Comparison of ENCODE assay signal across 9 cellular contexts in genomic region chr15:88331291-88331690, GRCh38.
DNase-seq lines count a peak whose midpoint lies in the region; ATAC-seq, FAIRE-seq and TF ChIP-seq lines count a peak whose summit lies in the region.
"Had no signal": no experiment of that assay in that cellular context is flagged by ENCODE, and none has a peak within 500 bp of the region (broad histone marks: within the 10 kb centered on the region; RNA-seq: fewer than 3 reads in every experiment).

No MANE protein-coding gene starts in this region.

- POLR2A ChIA-PET in HepG2 (lab: Yijun Ruan, JAX) (no interaction called here), GM12878 (lab: Charles Lee) (no interaction called here)

- H3K9me3 Mint-ChIP-seq in neural crest cell = no peaks in the 10 kb centered on the region

- TF ChIP-seq POLR2A in HepG2 (IDR thresholded peaks at IDR 0.05; ENCODE audit: insufficient read depth in 1 of 2, low read depth in 2 of 2, low read length in 2 of 2) (no peak), right lobe of liver (IDR thresholded peaks at IDR 0.05) (no peak), GM12878 (IDR thresholded peaks at IDR 0.05; ENCODE audit: low read depth, low read length) (no peak), sigmoid colon (IDR thresholded peaks at IDR 0.05) (no peak)

- no peak for TF ChIP-seq EP300 in HepG2 (IDR thresholded peaks at IDR 0.05; ENCODE audit: low read depth in 2 of 2, low read length in 2 of 2)
- no peak for TF ChIP-seq EP300 in HepG2 (CRISPR knock-in tag; IDR thresholded peaks at IDR 0.05; ENCODE audit: borderline replicate concordance)
- TF ChIP-seq EP300 in GM12878 (IDR thresholded peaks at IDR 0.05; ENCODE audit: borderline replicate concordance in 1 of 2, control insufficient read depth in 1 of 2, low read depth in 2 of 2, low read length in 2 of 2) = no peak
- TF ChIP-seq EP300 in sigmoid colon (IDR thresholded peaks at IDR 0.05) = no peak

- H3K4me1 ChIP-seq in HepG2 (ENCODE audit: insufficient read depth, low read length) = no peaks in the 10 kb centered on the region
- H3K4me1 ChIP-seq in right lobe of liver = no peaks in the 10 kb centered on the region
- no peaks in the 10 kb centered on the region for H3K4me1 ChIP-seq in GM12878 (ENCODE audit: control insufficient read depth, insufficient read depth, low read length)
- H3K4me1 ChIP-seq in sigmoid colon = no peaks in the 10 kb centered on the region

- H3K36me3 Mint-ChIP-seq in neural crest cell (ENCODE audit: low read depth) = no peaks in the 10 kb centered on the region

- H3K4me2 ChIP-seq in HepG2 (ENCODE audit: low read depth, low read length) (no peak overlapping the region), GM12878 (ENCODE audit: control insufficient read depth, insufficient read depth) (no peak overlapping the region)

- BruUV-seq in HepG2 (replicated peaks; lab: Mats Ljungman, UMichigan) (no TSS peak), GM12878 (replicated peaks; lab: Mats Ljungman, UMichigan) (no TSS peak)

- no peaks in the 10 kb centered on the region for H3K4me1 Mint-ChIP-seq in neural crest cell

- H3K4me3 ChIP-seq in HepG2 (replicated peaks in 1 of 3; ENCODE audit: insufficient read depth in 1 of 3, low read depth in 2 of 3, low read length in 3 of 3) = no peak overlapping the region
- no peak overlapping the region for H3K4me3 ChIP-seq in right lobe of liver
- H3K4me3 ChIP-seq in GM12878 = no peak overlapping the region
- no peak overlapping the region for H3K4me3 ChIP-seq in sigmoid colon

- peak; percentile 86 for ATAC-seq in HepG2
- ATAC-seq in right lobe of liver = no peak
- ATAC-seq in HG03354 (IDR thresholded peaks at IDR 0.05; ENCODE audit: poor library complexity, severe bottlenecking, unreplicated experiment) = peak; percentile 74
- peak; percentile 94 for ATAC-seq in GM12878

- H3K79me2 ChIP-seq in HepG2 (ENCODE audit: insufficient read depth, low read length) (no peaks in the 10 kb centered on the region), GM12878 (ENCODE audit: control insufficient read depth, insufficient read depth, low read length) (no peaks in the 10 kb centered on the region)

- RAD21 ChIA-PET in GM12878 (lab: Charles Lee; ENCODE audit: unreplicated experiment) = no interaction called here

- H3K27me3 ChIP-seq in HepG2 (ENCODE audit: control insufficient read depth in 1 of 2, insufficient read depth in 2 of 2, low read length in 2 of 2) (peaks cover 0 to 5% of the 10 kb centered on the region in 2 experiments; a peak in 1 of 5 replicates), right lobe of liver (no peaks in the 10 kb centered on the region), GM12878 (replicated peaks in 1 of 2; ENCODE audit: control insufficient read depth in 2 of 2, insufficient read depth in 2 of 2, low read length in 1 of 2) (0 out of 4 replicates have a peak, but pooled peaks cover 0 to 2% of the 10 kb centered on the region in 2 experiments), sigmoid colon (no peaks in the 10 kb centered on the region)

- no peak overlapping the region for H3K27ac Mint-ChIP-seq in neural crest cell (ENCODE audit: unreplicated experiment)

- CTCF ChIA-PET in HepG2 (lab: Yijun Ruan, JAX; ENCODE audit: low intra/inter-chr PET ratio, low total read pairs) = no interaction called here
- CTCF ChIA-PET in GM12878 (lab: Yijun Ruan, JAX) = interaction anchor here (0.9 to 2.0 kb wide), 6 partner anchors 9 to 54 kb away, joined by 4 to 8 read pairs (median 4); no protein-coding TSS in a partner anchor

- intact Hi-C loops in HepG2 (cut with micrococcal nuclease; ENCODE audit: unreplicated experiment) (no loop called here), right lobe of liver (cut with DNase I) (no loop called here), GM12878 (cut with micrococcal nuclease; ENCODE audit: unreplicated experiment) (loop anchor here (1.0 kb wide), 1 partner anchor 84 kb away; no protein-coding TSS in a partner anchor), sigmoid colon (cut with DNase I) (no loop called here)

- TF ChIP-seq RAD21 in HepG2 (CRISPR knock-in tag; IDR thresholded peaks at IDR 0.05) (no peak), GM12878 (IDR thresholded peaks at IDR 0.05; ENCODE audit: insufficient read depth, low read depth, low read length) (peak; percentile 46)

- TF ChIP-seq CTCF in HepG2 (CRISPR knock-in tag; IDR thresholded peaks at IDR 0.05) (peak; percentile 76), right lobe of liver (IDR thresholded peaks at IDR 0.05) (peak in 2 of 4 donors; percentile 22 to 40), GM12878 (IDR thresholded peaks at IDR 0.05 in 2 of 3, conservative IDR thresholded peaks at IDR 0.05 in 1 of 3; ENCODE audit: control insufficient read depth in 2 of 3, extremely low read depth in 1 of 3, insufficient read depth in 1 of 3, low read depth in 3 of 3, low read length in 3 of 3) (peak; percentile 70 to 82 (median 81)), neural crest cell (conservative IDR thresholded peaks at IDR 0.05) (peak; percentile 74), sigmoid colon (IDR thresholded peaks at IDR 0.05) (no peak)

- DNase-seq in HepG2 (ENCODE audit: low spot score) = peak; percentile 29
- no peak for DNase-seq in right lobe of liver
- DNase-seq in RPMI7951 (ENCODE audit: low read depth) = peak; percentile 49
- no peak for DNase-seq in GM12878 (ENCODE audit: low read depth, low spot score)
- peak; percentile 76 for DNase-seq in neural crest cell (ENCODE audit: low read depth, low spot score)
- no peak for DNase-seq in amniotic stem cell (lab: John Stamatoyannopoulos, UW)
- no peak for DNase-seq in sigmoid colon

- H4K20me1 ChIP-seq in HepG2 (ENCODE audit: insufficient read depth, low read length) = no peaks in the 10 kb centered on the region
- no peaks in the 10 kb centered on the region for H4K20me1 ChIP-seq in GM12878 (ENCODE audit: control insufficient read depth, insufficient read depth)

- H3K36me3 ChIP-seq in HepG2 (replicated peaks in 1 of 2; ENCODE audit: control insufficient read depth in 1 of 2, insufficient read depth in 2 of 2, low read length in 2 of 2) (no peaks in the 10 kb centered on the region), right lobe of liver (no peaks in the 10 kb centered on the region), GM12878 (ENCODE audit: control insufficient read depth in 2 of 2, insufficient read depth in 2 of 2, low read length in 1 of 2) (no peaks in the 10 kb centered on the region), sigmoid colon (no peaks in the 10 kb centered on the region)

- SMC1A ChIA-PET in GM12878 (lab: Charles Lee; ENCODE audit: uncharacterized antibody, unreplicated experiment) = no interaction called here

- in situ Hi-C loops in HepG2 (cut with HindIII; ENCODE audit: extremely low pct_ligation_motif_present, low pct_unique_long_range_greater_than_20kb) = no loop called here
- in situ Hi-C loops in GM12878 (cut with MboI) = no loop called here

- H3K27ac ChIP-seq in HepG2 (ENCODE audit: extremely low read length, insufficient read depth, low read length) (no peak overlapping the region), right lobe of liver (no peak overlapping the region), GM12878 (ENCODE audit: control insufficient read depth, insufficient read depth) (no peak overlapping the region), sigmoid colon (no peak overlapping the region)

- 28% methylated on average over 3 of the region's 8 CpGs for WGBS in HepG2 (ENCODE audit: low lambda C conversion rate)
- 9% methylated on average over 8 of the region's 8 CpGs for WGBS in right lobe of liver (ENCODE audit: insufficient coverage, low coverage, low lambda C conversion rate, missing lambda C conversion rate)
- 2% methylated on average over 8 of the region's 8 CpGs for WGBS in GM12878 (ENCODE audit: insufficient coverage, insufficient replicate concordance, low lambda C conversion rate, missing lambda C conversion rate)
- WGBS in sigmoid colon, 2 donors = 13 to 21% methylated on average over 8 of the region's 8 CpGs

- H3K4me3 Mint-ChIP-seq in neural crest cell = no peak overlapping the region

- no peak overlapping the region for H3K9ac ChIP-seq in HepG2 (ENCODE audit: insufficient read depth, low read depth, low read length)
- H3K9ac ChIP-seq in GM12878 (ENCODE audit: control insufficient read depth, insufficient read depth, low read length) = no peak overlapping the region

- H3K9me3 ChIP-seq in HepG2 (ENCODE audit: low read length) = no peaks in the 10 kb centered on the region
- no peaks in the 10 kb centered on the region for H3K9me3 ChIP-seq in right lobe of liver
- H3K9me3 ChIP-seq in GM12878 (replicated peaks; ENCODE audit: control insufficient read depth, insufficient read depth, low read length) = no peaks in the 10 kb centered on the region
- no peaks in the 10 kb centered on the region for H3K9me3 ChIP-seq in sigmoid colon

- peak; percentile 53 for FAIRE-seq in HepG2 (lab: Jason Lieb, UNC)
- no peak for FAIRE-seq in GM12878 (lab: Jason Lieb, UNC)
- FAIRE-seq: colon had no signal

- H2AFZ ChIP-seq in HepG2 (ENCODE audit: low read length) (no peak overlapping the region), GM12878 (ENCODE audit: control insufficient read depth, low read depth, low read length) (no peak overlapping the region)

- H3K27me3 Mint-ChIP-seq in neural crest cell (ENCODE audit: low read depth) = peaks cover 31% of the 10 kb centered on the region

TF ChIP-seq in HepG2, 621 proteins besides CTCF, POLR2A, EP300 and RAD21 (continues in another document):
- TF ChIP-seq MAFF (IDR thresholded peaks at IDR 0.05; ENCODE audit: low read depth, low read length) (peak; percentile 72), STAG1 (CRISPR knock-in tag; IDR thresholded peaks at IDR 0.05) (peak; percentile 17; the same call in 1 of the 2 replicates)

TF ChIP-seq in GM12878, 131 proteins besides CTCF, POLR2A, EP300 and RAD21 (continues in another document):
- TF ChIP-seq ATF7 (IDR thresholded peaks at IDR 0.05; ENCODE audit: low read depth) (no peak), IRF3 (IDR thresholded peaks at IDR 0.05) (no peak), TARDBP (IDR thresholded peaks at IDR 0.05; ENCODE audit: borderline replicate concordance) (no peak), POU2F2 (IDR thresholded peaks at IDR 0.05; ENCODE audit: borderline replicate concordance, low read depth, low read length) (no peak), PML (IDR thresholded peaks at IDR 0.05; ENCODE audit: low read length) (no peak), CHD4 (IDR thresholded peaks at IDR 0.05) (no peak)

Comparison
In these comparisons a context has a peak if more than half of its experiments do, and no peak if none do; other contexts are left out.
1. ATAC-seq: peak in HepG2 (single experiment), HG03354 (single experiment) and GM12878 (single experiment); none in right lobe of liver (0 of 4).
2. DNase-seq: peak in HepG2 (single experiment), RPMI7951 (single experiment) and neural crest cell (single experiment); none in right lobe of liver (0 of 3), GM12878 (single experiment), amniotic stem cell (single experiment) and sigmoid colon (single experiment).
3. CTCF ChIP-seq: peak in HepG2 (single experiment), GM12878 (3 of 3) and neural crest cell (single experiment); none in sigmoid colon (0 of 4).
4. Of the 75 proteins assayed by ChIP-seq in both HepG2 and GM12878: peak only in HepG2: none; only in GM12878: RAD21; in both: CTCF; in neither: 73.